ENCODE assay signal across 10 cellular contexts in genomic region chr11:68269414-68270081, GRCh38. TPM values are rescaled to one million over a fixed set of nuclear protein-coding genes. Genes with fewer than 3 reads are reported as not detected.
DNase-seq lines count a peak whose midpoint lies in the region; ATAC-seq and TF ChIP-seq lines count a peak whose summit lies in the region.
"Had no signal": no experiment of that assay in that cellular context is flagged by ENCODE, and none has a peak within 500 bp of the region (broad histone marks: within the 10 kb centered on the region; RNA-seq: fewer than 3 reads in every experiment).

No MANE protein-coding gene starts in this region.

- H3K4me1 ChIP-seq in CD8-positive, alpha-beta memory T cell (ENCODE audit: insufficient read depth, low read length), result peaks cover 21% of the 10 kb centered on the region

- peaks cover 6% of the 10 kb centered on the region for H3K36me3 Mint-ChIP-seq in progenitor cell of endocrine pancreas (ENCODE audit: insufficient read depth)
- peaks cover 0 to 41% (median 0%) of the 10 kb centered on the region in 3 donors for H3K36me3 Mint-ChIP-seq in CD8-positive, alpha-beta memory T cell

- CTCF ChIA-PET in CD8-positive, alpha-beta memory T cell (lab: Charles Lee), result interaction anchor here (1.6 kb wide), 1 partner anchor 10 kb away, joined by 5 read pairs; no protein-coding TSS in a partner anchor

- H3K27ac Mint-ChIP-seq in progenitor cell of endocrine pancreas, result peak overlapping the region; percentile 76
- peak overlapping the region in 4 of 8 donors; percentile 12 to 89 (median 79) for H3K27ac Mint-ChIP-seq in CD8-positive, alpha-beta memory T cell

- DNase-seq in Daoy (ENCODE audit: low read depth) (peak; percentile 26), RKO (ENCODE audit: low spot score) (peak; percentile 64), fibroblast of gingiva (ENCODE audit: low read depth) (peak; percentile 67), progenitor cell of endocrine pancreas (ENCODE audit: low spot score, unreplicated experiment) (no peak), DMS 273 (lab: John Stamatoyannopoulos, UW; ENCODE audit: unreplicated experiment) (no peak)
- DNase-seq in CD8-positive, alpha-beta memory T cell, result no peak

- H3K27me3 Mint-ChIP-seq in progenitor cell of endocrine pancreas, result no peaks in the 10 kb centered on the region
- H3K27me3 Mint-ChIP-seq in CD8-positive, alpha-beta memory T cell, result peaks cover 0 to 1% of the 10 kb centered on the region in 2 donors

- ATAC-seq in GM19351 (IDR thresholded peaks at IDR 0.05; ENCODE audit: unreplicated experiment) (no peak), GM21367 (IDR thresholded peaks at IDR 0.05; ENCODE audit: unreplicated experiment) (no peak)

- no peaks in the 10 kb centered on the region for H3K9me3 Mint-ChIP-seq in progenitor cell of endocrine pancreas (ENCODE audit: low read depth)
- H3K9me3 Mint-ChIP-seq in CD8-positive, alpha-beta memory T cell, result no peaks in the 10 kb centered on the region

- POLR2A ChIA-PET in CD8-positive, alpha-beta memory T cell (lab: Charles Lee), result no interaction called here

- no peak overlapping the region for H3K27ac ChIP-seq in CD8-positive, alpha-beta memory T cell (ENCODE audit: low read depth, low read length)
- H3K27ac ChIP-seq: adrenal gland, HL-60 had no signal

- H3K9me3 ChIP-seq in CD8-positive, alpha-beta memory T cell (ENCODE audit: low read length), result no peaks in the 10 kb centered on the region
- H3K9me3 ChIP-seq: adrenal gland had no signal

- peaks cover 19% of the 10 kb centered on the region for H3K4me1 Mint-ChIP-seq in progenitor cell of endocrine pancreas (ENCODE audit: low read depth)
- peaks cover 30 to 39% (median 35%) of the 10 kb centered on the region in 3 donors for H3K4me1 Mint-ChIP-seq in CD8-positive, alpha-beta memory T cell

- no peak overlapping the region for H3K4me3 ChIP-seq in CD8-positive, alpha-beta memory T cell (ENCODE audit: low read length)
- H3K4me3 ChIP-seq: adrenal gland had no signal

- no peaks in the 10 kb centered on the region for H3K27me3 ChIP-seq in CD8-positive, alpha-beta memory T cell (ENCODE audit: insufficient read depth, low read length, poor library complexity, severe bottlenecking)
- H3K27me3 ChIP-seq: adrenal gland had no signal

- TF ChIP-seq CTCF in progenitor cell of endocrine pancreas (IDR thresholded peaks at IDR 0.05; ENCODE audit: unreplicated experiment), result no peak

- H3K36me3 ChIP-seq in CD8-positive, alpha-beta memory T cell (ENCODE audit: insufficient read depth, low read length), result peaks cover 9% of the 10 kb centered on the region

- H3K4me3 Mint-ChIP-seq in progenitor cell of endocrine pancreas (ENCODE audit: low read depth), result peak overlapping the region; percentile 17
- H3K4me3 Mint-ChIP-seq in CD8-positive, alpha-beta memory T cell, result peak overlapping the region in 3 of 7 donors; percentile 52 to 79 (median 69)

RNA-seq across cellular contexts. Expression of gene C11orf24, which starts 2.2 kb away (rescaled TPM):
- total RNA-seq in Daoy (2014; rRNA removed; shearing (Covaris generic)), result 32.2 and 46.7 TPM in 2 replicates
- 35.1 and 35.3 TPM in 2 replicates for total RNA-seq in progenitor cell of endocrine pancreas
- total RNA-seq in CD8-positive, alpha-beta memory T cell, result 10 to 100 TPM; 46.9 to 49.8 TPM
- polyA plus RNA-seq in CD8-positive, alpha-beta memory T cell, result 15.7 TPM

RNA-seq across cellular contexts. Expression of gene LRP5, which starts 42.8 kb away (rescaled TPM):
- total RNA-seq in Daoy (2014; rRNA removed; shearing (Covaris generic)), result 13.8 and 17.2 TPM in 2 replicates
- 114 and 115 TPM in 2 replicates for total RNA-seq in progenitor cell of endocrine pancreas
- 1 to 10 TPM; 7.5 to 9.9 TPM for total RNA-seq in CD8-positive, alpha-beta memory T cell
- polyA plus RNA-seq in CD8-positive, alpha-beta memory T cell, result 0.68 TPM

RNA-seq across cellular contexts. Expression of gene KMT5B, which starts 56.5 kb away (rescaled TPM):
- total RNA-seq in Daoy (2014; rRNA removed; shearing (Covaris generic)), result 19.5 and 21.0 TPM in 2 replicates
- 67.5 and 68.7 TPM in 2 replicates for total RNA-seq in progenitor cell of endocrine pancreas
- 10 to 100 TPM; 21.9 to 22.6 TPM for total RNA-seq in CD8-positive, alpha-beta memory T cell
- 49.1 TPM for polyA plus RNA-seq in CD8-positive, alpha-beta memory T cell

Comparison
In these comparisons a context has a peak if more than half of its experiments do, and no peak if none do; other contexts are left out.
1. DNase-seq: peak in Daoy (single experiment), RKO (single experiment) and fibroblast of gingiva (single experiment); none in progenitor cell of endocrine pancreas (single experiment), DMS 273 (single experiment) and CD8-positive, alpha-beta memory T cell (0 of 5).